1 cellular context compared by ENCODE assay signal in the genomic region with DNA sequence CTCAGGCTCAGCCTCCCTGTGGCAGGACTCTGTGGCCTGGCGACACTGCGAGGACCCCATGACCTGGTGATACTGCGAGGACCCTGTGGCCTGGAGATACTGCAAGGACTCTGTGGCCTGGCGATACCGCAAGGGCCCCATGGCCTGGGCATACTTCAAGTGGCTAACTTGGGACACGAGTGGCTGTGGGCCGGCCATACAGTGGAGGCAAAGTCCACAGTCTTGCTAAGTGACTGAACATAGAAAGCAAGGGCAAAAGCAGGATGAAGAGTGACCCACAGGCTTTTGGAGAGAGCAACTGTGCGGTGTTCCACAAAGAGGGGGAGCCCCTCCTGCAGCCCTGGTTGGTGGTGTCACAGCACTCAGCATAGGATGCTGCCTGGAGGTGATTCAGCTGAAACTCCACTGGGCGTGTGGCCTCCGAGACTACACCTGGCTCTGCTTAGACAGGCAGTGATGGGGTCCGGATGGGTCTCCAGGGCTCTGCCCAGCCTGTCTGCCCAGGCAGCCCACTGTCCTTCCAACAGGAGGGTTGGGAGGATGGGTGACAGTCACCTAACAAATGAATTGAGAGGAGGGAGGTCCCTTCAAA.
TF ChIP-seq lines count a peak whose summit lies in the region.

No MANE protein-coding gene starts in this region.

TF ChIP-seq in HepG2, 621 proteins besides CTCF, POLR2A, EP300 and RAD21:
- TF ChIP-seq ETV5 (CRISPR knock-in tag; IDR thresholded peaks at IDR 0.05; ENCODE audit: borderline replicate concordance) (no peak), PAX8 (CRISPR knock-in tag; IDR thresholded peaks at IDR 0.05; ENCODE audit: borderline replicate concordance) (no peak), EEA1 (CRISPR knock-in tag; IDR thresholded peaks at IDR 0.05; ENCODE audit: borderline replicate concordance) (no peak), AKAP8 (CRISPR knock-in tag; IDR thresholded peaks at IDR 0.05) (no peak), EZH2 (conservative IDR thresholded peaks at IDR 0.05; ENCODE audit: low read depth, low read length) (no peak), KDM5A (IDR thresholded peaks at IDR 0.05; ENCODE audit: borderline replicate concordance, low read length) (no peak), ZNF678 (CRISPR knock-in tag; IDR thresholded peaks at IDR 0.05) (no peak), SNAI1 (CRISPR knock-in tag; IDR thresholded peaks at IDR 0.05; ENCODE audit: borderline replicate concordance) (no peak), ZFYVE20 (CRISPR knock-in tag; IDR thresholded peaks at IDR 0.05; ENCODE audit: borderline replicate concordance, low read depth) (no peak), GLI4 (CRISPR knock-in tag; IDR thresholded peaks at IDR 0.05; ENCODE audit: borderline replicate concordance) (no peak), ZNF556 (CRISPR knock-in tag; IDR thresholded peaks at IDR 0.05; ENCODE audit: borderline replicate concordance) (no peak), CEBPB (IDR thresholded peaks at IDR 0.05; ENCODE audit: borderline replicate concordance, low read depth, low read length) (no peak), YY1 (IDR thresholded peaks at IDR 0.05; ENCODE audit: insufficient read depth, insufficient replicate concordance, low read depth, low read length) (no peak)
- TF ChIP-seq, protein P1, sequence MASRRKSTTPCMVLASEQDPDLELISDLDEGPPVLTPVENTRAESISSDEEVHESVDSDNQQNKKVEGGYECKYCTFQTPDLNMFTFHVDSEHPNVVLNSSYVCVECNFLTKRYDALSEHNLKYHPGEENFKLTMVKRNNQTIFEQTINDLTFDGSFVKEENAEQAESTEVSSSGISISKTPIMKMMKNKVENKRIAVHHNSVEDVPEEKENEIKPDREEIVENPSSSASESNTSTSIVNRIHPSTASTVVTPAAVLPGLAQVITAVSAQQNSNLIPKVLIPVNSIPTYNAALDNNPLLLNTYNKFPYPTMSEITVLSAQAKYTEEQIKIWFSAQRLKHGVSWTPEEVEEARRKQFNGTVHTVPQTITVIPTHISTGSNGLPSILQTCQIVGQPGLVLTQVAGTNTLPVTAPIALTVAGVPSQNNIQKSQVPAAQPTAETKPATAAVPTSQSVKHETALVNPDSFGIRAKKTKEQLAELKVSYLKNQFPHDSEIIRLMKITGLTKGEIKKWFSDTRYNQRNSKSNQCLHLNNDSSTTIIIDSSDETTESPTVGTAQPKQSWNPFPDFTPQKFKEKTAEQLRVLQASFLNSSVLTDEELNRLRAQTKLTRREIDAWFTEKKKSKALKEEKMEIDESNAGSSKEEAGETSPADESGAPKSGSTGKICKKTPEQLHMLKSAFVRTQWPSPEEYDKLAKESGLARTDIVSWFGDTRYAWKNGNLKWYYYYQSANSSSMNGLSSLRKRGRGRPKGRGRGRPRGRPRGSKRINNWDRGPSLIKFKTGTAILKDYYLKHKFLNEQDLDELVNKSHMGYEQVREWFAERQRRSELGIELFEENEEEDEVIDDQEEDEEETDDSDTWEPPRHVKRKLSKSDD (CRISPR knock-in tag; IDR thresholded peaks at IDR 0.05; ENCODE audit: low read depth) = no peak
